In the genomic region with DNA sequence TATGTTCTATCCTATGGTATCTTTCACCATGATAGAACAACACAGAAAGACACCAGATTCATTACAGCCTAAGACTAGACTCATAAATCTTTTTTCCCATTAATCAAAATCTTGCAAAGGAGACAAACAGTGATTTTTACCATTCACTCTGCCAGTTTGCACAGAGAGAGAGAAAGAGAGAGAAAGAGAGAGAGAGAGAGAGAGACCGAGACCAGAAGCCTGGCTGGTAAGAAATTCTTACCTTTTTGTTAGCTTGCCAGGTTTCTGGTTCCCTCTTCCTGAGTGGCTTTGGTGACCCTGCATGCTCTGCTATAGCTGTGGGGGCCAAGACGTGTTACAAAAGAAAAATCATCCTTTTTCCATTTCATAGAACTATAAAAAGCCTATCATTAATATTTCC, we compare ENCODE assay signal across 15 cellular contexts.
"Had no signal": no experiment of that assay in that cellular context is flagged by ENCODE, and none has a peak within 500 bp of the region (broad histone marks: within the 10 kb centered on the region; RNA-seq: fewer than 3 reads in every experiment).

No MANE protein-coding gene starts in this region.

- H3K36me3 ChIP-seq: adrenal gland, gastroesophageal sphincter, ovary, tibial artery, vagina had no signal

- H3K4me3 Mint-ChIP-seq: endodermal cell had no signal

- H3K27ac ChIP-seq: adrenal gland, gastroesophageal sphincter, ovary, tibial artery, vagina had no signal

- H3K4me1 ChIP-seq: adrenal gland, gastroesophageal sphincter, tibial artery, vagina had no signal

- H3K9me3 Mint-ChIP-seq: endodermal cell had no signal

- H3K4me3 ChIP-seq: adrenal gland, gastroesophageal sphincter, ovary, tibial artery, vagina had no signal

- DNase-seq: activated CD4-positive, CD25-positive, alpha-beta regulatory T cell treated with anti-CD3 and anti-CD28 coated beads, Interleukin-2, amount 50 U/mL, for 72 hours; activated CD8-positive, alpha-beta memory T cell treated with anti-CD3 and anti-CD28 coated beads for 24 hours; activated effector memory CD4-positive, alpha-beta T cell treated with anti-CD3 and anti-CD28 coated beads, Interleukin-2, amount 50 U/mL, for 16 hours; adrenal gland; endodermal cell; erythroblast; islet precursor cell; midbrain; ovary; SW 1271; T-helper 9 cell; tibial artery had no signal

- H3K9me3 ChIP-seq: adrenal gland, gastroesophageal sphincter, ovary, tibial artery, vagina had no signal

- H3K27ac Mint-ChIP-seq: endodermal cell had no signal

- H3K27me3 ChIP-seq: adrenal gland, gastroesophageal sphincter, ovary, tibial artery, vagina had no signal

- ATAC-seq: gastroesophageal sphincter, sciatic nerve had no signal
